In the genomic region with DNA sequence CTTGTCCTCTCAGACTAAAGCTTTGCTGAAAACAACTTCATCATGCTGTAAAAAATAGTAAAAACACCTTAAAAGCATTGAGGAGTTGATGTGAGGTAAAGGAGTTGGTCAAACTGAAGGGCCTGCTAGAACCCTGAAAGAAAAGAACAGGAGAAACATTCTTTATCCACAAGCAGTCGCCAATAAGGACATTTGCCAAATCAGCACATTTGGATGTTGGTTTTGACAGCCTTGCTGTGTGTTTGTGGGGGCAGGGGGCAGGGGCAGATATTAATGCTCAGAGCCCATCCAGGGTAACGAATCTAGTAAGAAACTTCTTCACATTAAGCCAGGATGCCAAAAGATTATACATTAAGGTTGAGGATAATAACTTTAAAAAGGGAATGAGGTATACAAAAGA, we compare ENCODE assay signal across 31 cellular contexts.
"Had no signal": no experiment of that assay in that cellular context is flagged by ENCODE, and none has a peak within 500 bp of the region (broad histone marks: within the 10 kb centered on the region; RNA-seq: fewer than 3 reads in every experiment).

No MANE protein-coding gene starts in this region.

- H3K79me2 ChIP-seq: parathyroid adenoma had no signal

- H3K4me2 ChIP-seq: neural progenitor cell, smooth muscle cell had no signal

- H3K4me3 Mint-ChIP-seq: natural killer cell; nephron; neural progenitor cell; stimulated activated memory B cell treated with anti-CD40 and anti-IgM and Interleukin-4, amounts not matched to agents 10 μg/mL and 1 μg/mL and 100 μg/mL, for 72 hours; stimulated activated naive CD8-positive, alpha-beta T cell treated with anti-CD3 and anti-CD28 coated beads, Interleukin-15, amount 100 ng/mL, for 72 hours; type B pancreatic cell had no signal

- H3K27ac Mint-ChIP-seq: natural killer cell; nephron; neural progenitor cell; progenitor cell of endocrine pancreas; stimulated activated memory B cell treated with anti-CD40 and anti-IgM and Interleukin-4, amounts not matched to agents 10 μg/mL and 1 μg/mL and 100 μg/mL, for 72 hours; stimulated activated naive CD8-positive, alpha-beta T cell treated with anti-CD3 and anti-CD28 coated beads, Interleukin-15, amount 100 ng/mL, for 72 hours; type B pancreatic cell had no signal

- H3K4me3 ChIP-seq: neural progenitor cell, ovary, psoas muscle, skin epidermis, smooth muscle cell, spleen, suprapubic skin, testis, tibial artery, transverse colon, upper lobe of right lung, uterus had no signal

- H3K9me3 ChIP-seq: ovary, testis had no signal

- H2AFZ ChIP-seq: neural progenitor cell, parathyroid adenoma had no signal

- DNase-seq: natural killer cell; occipital lobe; ovary; posterior cingulate gyrus; psoas muscle; right cardiac atrium; spleen; stimulated activated CD4-positive, alpha-beta T cell treated with anti-CD3 and anti-CD28 coated beads, Interleukin-12 subunit alpha, Interleukin-12 subunit beta, amount 100 ng/mL, for 4 hours; stimulated activated CD4-positive, alpha-beta T cell treated with anti-CD3 and anti-CD28 coated beads, Interleukin-1b, Interleukin-23, amount 100 ng/mL, for 48 hours; stimulated activated CD4-positive, alpha-beta T cell treated with anti-CD3 and anti-CD28 coated beads, Interleukin-4, amount 100 ng/mL, for 1 hour; stimulated activated CD4-positive, alpha-beta T cell treated with anti-CD3 and anti-CD28 coated beads, Interleukin-4, amount 100 ng/mL, for 4 hours; stimulated activated CD8-positive, alpha-beta memory T cell treated with anti-CD3 and anti-CD28 coated beads, Interleukin-4, amount 100 ng/mL, for 48 hours; stimulated activated naive CD4-positive, alpha-beta T cell; stimulated activated naive CD8-positive, alpha-beta T cell treated with anti-CD3 and anti-CD28 coated beads, Interleukin-15, amount 100 ng/mL, for 72 hours; stimulated activated naive CD8-positive, alpha-beta T cell treated with anti-CD3 and anti-CD28 coated beads, Interleukin-15, Interleukin-2, amounts not matched to agents 100 U/mL and 50 U/mL, for 24 hours; substantia nigra; testis; tibial artery; transverse colon; upper lobe of right lung; uterus had no signal

- H3K36me3 ChIP-seq: neural progenitor cell, ovary, spleen, suprapubic skin, tibial artery, transverse colon, upper lobe of right lung, uterus had no signal

- H3K27me3 Mint-ChIP-seq: stimulated activated memory B cell treated with anti-CD40 and anti-IgM and Interleukin-4, amounts not matched to agents 10 μg/mL and 1 μg/mL and 100 μg/mL, for 72 hours; stimulated activated naive CD8-positive, alpha-beta T cell treated with anti-CD3 and anti-CD28 coated beads, Interleukin-15, amount 100 ng/mL, for 72 hours; type B pancreatic cell had no signal

- H3K4me1 ChIP-seq: neural progenitor cell, parathyroid adenoma, psoas muscle, spleen, suprapubic skin, testis, tibial artery, transverse colon, upper lobe of right lung, uterus had no signal

- H3K36me3 Mint-ChIP-seq: neural progenitor cell; stimulated activated memory B cell treated with anti-CD40 and anti-IgM and Interleukin-4, amounts not matched to agents 10 μg/mL and 1 μg/mL and 100 μg/mL, for 72 hours; type B pancreatic cell had no signal

- H3K27ac ChIP-seq: neural progenitor cell, ovary, parathyroid adenoma, psoas muscle, skin epidermis, spleen, suprapubic skin, testis, tibial artery, transverse colon, upper lobe of right lung, uterus had no signal

- ATAC-seq: natural killer cell; psoas muscle; right cardiac atrium; sciatic nerve; stimulated activated memory B cell treated with anti-CD40 and anti-IgM and Interleukin-4, amounts not matched to agents 10 μg/mL and 1 μg/mL and 100 μg/mL, for 72 hours; stimulated activated naive CD8-positive, alpha-beta T cell treated with anti-CD3 and anti-CD28 coated beads, Interleukin-15, amount 100 ng/mL, for 72 hours; stimulated activated naive CD8-positive, alpha-beta T cell treated with anti-CD3 and anti-CD28 coated beads, Interleukin-15, Interleukin-2, amounts not matched to agents 100 U/mL and 50 U/mL, for 24 hours; upper lobe of right lung had no signal

- H3K9ac ChIP-seq: neural progenitor cell, parathyroid adenoma had no signal

- H3K27me3 ChIP-seq: neural progenitor cell, ovary, spleen, suprapubic skin, testis, tibial artery, transverse colon, upper lobe of right lung, uterus had no signal

- H3K4me1 Mint-ChIP-seq: natural killer cell; nephron; neural progenitor cell; stimulated activated memory B cell treated with anti-CD40 and anti-IgM and Interleukin-4, amounts not matched to agents 10 μg/mL and 1 μg/mL and 100 μg/mL, for 72 hours; stimulated activated naive CD8-positive, alpha-beta T cell treated with anti-CD3 and anti-CD28 coated beads, Interleukin-15, amount 100 ng/mL, for 72 hours had no signal
